Comparison of ENCODE assay signal across 8 cellular contexts in the genomic region with DNA sequence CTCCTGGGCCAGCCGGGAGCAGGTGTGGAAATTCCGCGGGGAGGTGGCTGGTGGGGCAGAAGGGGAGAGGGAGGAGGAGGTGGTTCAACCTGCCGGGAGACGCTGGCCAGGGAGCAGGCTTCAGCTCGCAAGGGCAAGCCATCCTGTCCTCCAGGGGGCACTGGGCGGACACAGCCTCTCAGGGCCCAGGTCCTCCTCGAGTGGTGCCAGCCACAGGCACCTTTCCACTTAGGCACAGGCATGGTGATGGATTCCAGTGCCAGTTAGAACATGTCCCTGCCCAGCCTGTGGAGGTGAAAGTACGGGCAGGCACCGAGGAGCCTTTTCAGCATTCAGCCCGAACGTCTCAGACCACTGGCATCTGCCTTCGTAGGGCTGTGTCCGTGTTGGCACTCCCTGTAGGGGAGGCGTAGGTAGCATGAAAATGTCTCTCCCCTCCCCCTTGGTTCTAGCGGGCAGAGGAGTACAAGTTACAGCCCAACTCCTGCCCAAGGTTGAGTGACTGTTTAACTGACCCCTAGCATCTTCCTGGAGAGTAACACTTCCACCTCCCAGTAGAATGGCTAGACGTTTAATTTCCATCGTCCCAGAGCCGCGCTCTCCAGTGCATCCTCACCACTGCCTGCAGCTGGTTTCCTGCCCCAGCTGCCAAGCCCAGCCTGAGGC. TPM values are rescaled to one million over a fixed set of nuclear protein-coding genes. Genes with fewer than 3 reads are reported as not detected.
A peak's percentile ranks its signal among the peaks of the same experiment; 100 is the strongest.
DNase-seq lines count a peak whose midpoint lies in the region; ATAC-seq, FAIRE-seq and TF ChIP-seq lines count a peak whose summit lies in the region.

No MANE protein-coding gene starts in this region.

- ATAC-seq in HG03280 (IDR thresholded peaks at IDR 0.05; ENCODE audit: unreplicated experiment) (no peak), GM18909 (IDR thresholded peaks at IDR 0.05; ENCODE audit: poor library complexity, unreplicated experiment) (no peak)

- H3K36me3 ChIP-seq in kidney (ENCODE audit: control insufficient read depth in 1 of 2, insufficient read depth in 2 of 2, low read length in 2 of 2): no peaks in the 10 kb centered on the region

- no peak overlapping the region for H3K27ac Mint-ChIP-seq in activated naive CD4-positive, alpha-beta T cell treated with anti-CD3 and anti-CD28 coated beads, Interleukin-2, amount 50 U/mL, for 24 hours
- H3K27ac Mint-ChIP-seq in MCF 10A (ENCODE audit: low read depth, unreplicated experiment): peak overlapping the region; percentile 79

- H3K27me3 Mint-ChIP-seq in activated naive CD4-positive, alpha-beta T cell treated with anti-CD3 and anti-CD28 coated beads, Interleukin-2, amount 50 U/mL, for 24 hours: peaks cover 21% of the 10 kb centered on the region
- no peaks in the 10 kb centered on the region for H3K27me3 Mint-ChIP-seq in MCF 10A (ENCODE audit: insufficient read depth, unreplicated experiment)

- TF ChIP-seq CTCF in MCF 10A (IDR thresholded peaks at IDR 0.05; ENCODE audit: unreplicated experiment) (peak; percentile 70), kidney (IDR thresholded peaks at IDR 0.05; ENCODE audit: borderline replicate concordance, extremely low read depth, insufficient read depth) (peak; percentile 57)

- H3K9me3 Mint-ChIP-seq in activated naive CD4-positive, alpha-beta T cell treated with anti-CD3 and anti-CD28 coated beads, Interleukin-2, amount 50 U/mL, for 24 hours: no peaks in the 10 kb centered on the region
- no peaks in the 10 kb centered on the region for H3K9me3 Mint-ChIP-seq in MCF 10A (ENCODE audit: unreplicated experiment)

- H3K9me3 ChIP-seq in kidney (ENCODE audit: control insufficient read depth in 1 of 2, low read length in 2 of 2): no peaks in the 10 kb centered on the region

- BruUV-seq in MCF 10A (replicated peaks; lab: Mats Ljungman, UMichigan): no TSS peak

- H3K4me1 ChIP-seq in kidney (ENCODE audit: control insufficient read depth in 1 of 2, insufficient read depth in 1 of 2, low read depth in 1 of 2, low read length in 2 of 2): peaks cover 13 to 25% of the 10 kb centered on the region in 2 donors

- peak overlapping the region in 1 of 2 donors; percentile 37 for H3K9ac ChIP-seq in kidney (ENCODE audit: low read length in 2 of 2)

- H3K4me3 ChIP-seq in kidney (ENCODE audit: low read length in 2 of 2): peak overlapping the region; percentile 40 to 57

- no peak for DNase-seq in activated naive CD4-positive, alpha-beta T cell treated with Interleukin-2 at 50 U/mL for 16 hours
- peak; percentile 44 for DNase-seq in NCI-H345 (lab: John Stamatoyannopoulos, UW)
- peak; percentile 91 for DNase-seq in MCF 10A (ENCODE audit: unreplicated experiment)
- peak; percentile 92 for DNase-seq in kidney
- DNase-seq in stimulated activated CD8-positive, alpha-beta memory T cell treated with anti-CD3 and anti-CD28 coated beads, Interleukin-4, amount 100 ng/mL, for 24 hours (ENCODE audit: low read depth): peak; percentile 14

- H3K4me3 Mint-ChIP-seq in activated naive CD4-positive, alpha-beta T cell treated with anti-CD3 and anti-CD28 coated beads, Interleukin-2, amount 50 U/mL, for 24 hours: peak overlapping the region; percentile 11
- H3K4me3 Mint-ChIP-seq in MCF 10A (ENCODE audit: unreplicated experiment): peak overlapping the region; percentile 75

- POLR2A ChIA-PET in MCF 10A (lab: Yijun Ruan, JAX): interaction anchor here (0.6 to 1.7 kb wide), 20 partner anchors 9 to 306 kb away, joined by 3 to 12 read pairs (median 4); no protein-coding TSS in a partner anchor

- H3K27ac ChIP-seq in kidney (ENCODE audit: low read depth in 2 of 2, low read length in 2 of 2): peak overlapping the region; percentile 71 to 86

- intact Hi-C loops in MCF 10A (cut with micrococcal nuclease) (loop anchor here (1.0 to 2.0 kb wide), 3 partner anchors 43 to 292 kb away; no protein-coding TSS in a partner anchor), kidney (cut with DNase I) (no loop called here)

- H3K4me1 Mint-ChIP-seq in activated naive CD4-positive, alpha-beta T cell treated with anti-CD3 and anti-CD28 coated beads, Interleukin-2, amount 50 U/mL, for 24 hours: no peaks in the 10 kb centered on the region
- peaks cover 29% of the 10 kb centered on the region for H3K4me1 Mint-ChIP-seq in MCF 10A (ENCODE audit: insufficient read depth, unreplicated experiment)

- FAIRE-seq in kidney (lab: Jason Lieb, UNC): no peak

- CTCF ChIA-PET in MCF 10A (lab: Yijun Ruan, JAX): interaction anchor here (0.6 to 6.5 kb wide), 23 partner anchors 8 to 294 kb away, joined by 3 to 43 read pairs (median 4); no protein-coding TSS in a partner anchor

- H3K36me3 Mint-ChIP-seq in activated naive CD4-positive, alpha-beta T cell treated with anti-CD3 and anti-CD28 coated beads, Interleukin-2, amount 50 U/mL, for 24 hours: no peaks in the 10 kb centered on the region
- no peaks in the 10 kb centered on the region for H3K36me3 Mint-ChIP-seq in MCF 10A (ENCODE audit: insufficient read depth, unreplicated experiment)

RNA-seq across cellular contexts. Expression of gene DAB2IP, which starts 48.9 kb away (rescaled TPM):
- total RNA-seq in MCF 10A (2022): 15.5 and 17.0 TPM in 2 replicates
- total RNA-seq in kidney: 105 TPM
- polyA plus RNA-seq in kidney (ENCODE audit: insufficient read depth, low read depth, low replicate concordance): 33.8 TPM
